ENCODE assay signal across 18 cellular contexts in genomic region chr18:63181706-63182105, GRCh38.
DNase-seq lines count a peak whose midpoint lies in the region; ATAC-seq and TF ChIP-seq lines count a peak whose summit lies in the region.
"Had no signal": no experiment of that assay in that cellular context is flagged by ENCODE, and none has a peak within 500 bp of the region (broad histone marks: within the 10 kb centered on the region; RNA-seq: fewer than 3 reads in every experiment).

No MANE protein-coding gene starts in this region.

- H3K27me3 Mint-ChIP-seq in CD4-positive, alpha-beta memory T cell = no peaks in the 10 kb centered on the region
- H3K27me3 Mint-ChIP-seq in activated CD8-positive, alpha-beta T cell treated with anti-CD3 and anti-CD28 coated beads for 36 hours = no peaks in the 10 kb centered on the region
- H3K27me3 Mint-ChIP-seq in naive thymus-derived CD8-positive, alpha-beta T cell = no peaks in the 10 kb centered on the region
- H3K27me3 Mint-ChIP-seq: activated naive CD8-positive, alpha-beta T cell treated with anti-CD3 and anti-CD28 coated beads, Interleukin-2, amount 10 ng/mL, durations not matched to agents 7 days and 5 days had no signal

- no peaks in the 10 kb centered on the region for H3K27me3 ChIP-seq in BLaER1
- no peaks in the 10 kb centered on the region for H3K27me3 ChIP-seq in CD4-positive, alpha-beta memory T cell (ENCODE audit: insufficient read depth, low read length)
- H3K27me3 ChIP-seq: neutrophil, SJCRH30 had no signal

- no peaks in the 10 kb centered on the region for H3K9me3 ChIP-seq in BLaER1
- no peaks in the 10 kb centered on the region for H3K9me3 ChIP-seq in CD4-positive, alpha-beta memory T cell (ENCODE audit: control insufficient read depth in 1 of 2, low read length in 2 of 2)
- H3K9me3 ChIP-seq: neutrophil, SJCRH30 had no signal

- H3K4me3 ChIP-seq in BLaER1 = no peak overlapping the region
- no peak overlapping the region for H3K4me3 ChIP-seq in CD4-positive, alpha-beta memory T cell (ENCODE audit: low read length in 2 of 2)
- H3K4me3 ChIP-seq: GM23248, PC-9, SJCRH30 had no signal

- TF ChIP-seq CTCF in activated CD8-positive, alpha-beta T cell treated with anti-CD3 and anti-CD28 coated beads for 36 hours (IDR thresholded peaks at IDR 0.05) = no peak

- CTCF ChIA-PET in CD4-positive, alpha-beta memory T cell (lab: Charles Lee; ENCODE audit: partially characterized antibody) = no interaction called here
- CTCF ChIA-PET in activated CD8-positive, alpha-beta T cell treated with anti-CD3 and anti-CD28 coated beads for 36 hours (lab: Charles Lee) = interaction anchor here (0.9 to 2.2 kb wide), 3 partner anchors 10 to 30 kb away, joined by 3 to 6 read pairs (median 4); no protein-coding TSS in a partner anchor

- peaks cover 88% of the 10 kb centered on the region for H3K4me1 ChIP-seq in BLaER1
- H3K4me1 ChIP-seq in CD4-positive, alpha-beta memory T cell (ENCODE audit: insufficient read depth, low read length) = peaks cover 34% of the 10 kb centered on the region

- H3K4me2 ChIP-seq in BLaER1 = peak overlapping the region; percentile 78; the same call in 1 of the 2 replicates
- H3K4me2 ChIP-seq: PC-9 had no signal

- ATAC-seq in activated CD8-positive, alpha-beta T cell treated with anti-CD3 and anti-CD28 coated beads for 36 hours = no peak
- no peak for ATAC-seq in naive thymus-derived CD8-positive, alpha-beta T cell
- no peak for ATAC-seq in GM18858 (IDR thresholded peaks at IDR 0.05; ENCODE audit: unreplicated experiment)
- ATAC-seq: WTC11 had no signal

- no peak overlapping the region for H3K9ac ChIP-seq in BLaER1
- H3K9ac ChIP-seq: GM23248 had no signal

- H3K27ac ChIP-seq in BLaER1 = peak overlapping the region; percentile 71
- no peak overlapping the region for H3K27ac ChIP-seq in CD4-positive, alpha-beta memory T cell (ENCODE audit: low read depth, low read length)
- H3K27ac ChIP-seq: brain microvascular endothelial cell, GM23248, neutrophil, PC-9, SJCRH30 had no signal

- H3K4me1 Mint-ChIP-seq in CD4-positive, alpha-beta memory T cell = peaks cover 39 to 81% (median 59%) of the 10 kb centered on the region in 4 donors
- H3K4me1 Mint-ChIP-seq in activated CD8-positive, alpha-beta T cell treated with anti-CD3 and anti-CD28 coated beads for 36 hours (ENCODE audit: low read depth) = peaks cover 75% of the 10 kb centered on the region
- H3K4me1 Mint-ChIP-seq in naive thymus-derived CD8-positive, alpha-beta T cell = peaks cover 37 to 90% (median 68%) of the 10 kb centered on the region in 4 donors

- no peak for DNase-seq in CD4-positive, alpha-beta memory T cell
- no peak for DNase-seq in activated CD8-positive, alpha-beta T cell treated with anti-CD3 and anti-CD28 coated beads for 36 hours
- DNase-seq in naive thymus-derived CD8-positive, alpha-beta T cell = no peak
- DNase-seq in pons (ENCODE audit: low spot score) (no peak), OCI-M1 (lab: John Stamatoyannopoulos, UW) (no peak)
- DNase-seq: activated naive CD8-positive, alpha-beta T cell treated with anti-CD3 and anti-CD28 coated beads, Interleukin-2, amount 10 ng/mL, durations not matched to agents 7 days and 5 days; brain microvascular endothelial cell; GF-D8; GM23248; NCI-H1417 treated with DMSO at 0.1 percent for 48 hours; PC-9; retina; SJCRH30 had no signal

- peaks cover 40% of the 10 kb centered on the region for H4K20me1 ChIP-seq in BLaER1

- peaks cover 32% of the 10 kb centered on the region; the same call in 1 of the 2 replicates for H3K36me3 ChIP-seq in BLaER1
- no peaks in the 10 kb centered on the region for H3K36me3 ChIP-seq in CD4-positive, alpha-beta memory T cell (ENCODE audit: insufficient read depth, low read length)
- H3K36me3 ChIP-seq: brain microvascular endothelial cell, neutrophil, SJCRH30 had no signal

- H3K36me3 Mint-ChIP-seq in CD4-positive, alpha-beta memory T cell = peaks cover 13 to 27% of the 10 kb centered on the region in 2 donors
- H3K36me3 Mint-ChIP-seq in activated CD8-positive, alpha-beta T cell treated with anti-CD3 and anti-CD28 coated beads for 36 hours (ENCODE audit: low read depth) = peaks cover 43% of the 10 kb centered on the region
- peaks cover 3 to 27% (median 5%) of the 10 kb centered on the region in 3 donors for H3K36me3 Mint-ChIP-seq in naive thymus-derived CD8-positive, alpha-beta T cell
- H3K36me3 Mint-ChIP-seq: WTC11 had no signal

- H3K27ac Mint-ChIP-seq in CD4-positive, alpha-beta memory T cell = peak overlapping the region; percentile 3 to 75 (median 48)
- peak overlapping the region; percentile 66 for H3K27ac Mint-ChIP-seq in activated CD8-positive, alpha-beta T cell treated with anti-CD3 and anti-CD28 coated beads for 36 hours
- peak overlapping the region in 7 of 10 donors; percentile 16 to 81 (median 61) for H3K27ac Mint-ChIP-seq in naive thymus-derived CD8-positive, alpha-beta T cell
- H3K27ac Mint-ChIP-seq: activated naive CD8-positive, alpha-beta T cell treated with anti-CD3 and anti-CD28 coated beads, Interleukin-2, amount 10 ng/mL, durations not matched to agents 7 days and 5 days; T-helper 2 cell treated with Interferon-gamma antibody and Interleukin-4, amounts not matched to agents 5 μg/mL and 100 μg/mL, for 36 hours; WTC11 had no signal

- POLR2A ChIA-PET in CD4-positive, alpha-beta memory T cell (lab: Charles Lee; ENCODE audit: partially characterized antibody) = interaction anchor here (0.7 to 1.0 kb wide), 3 partner anchors 13 to 43 kb away, joined by 3 read pairs; no protein-coding TSS in a partner anchor
- POLR2A ChIA-PET in activated CD8-positive, alpha-beta T cell treated with anti-CD3 and anti-CD28 coated beads for 36 hours (lab: Charles Lee) = interaction anchor here (0.5 to 2.6 kb wide), 9 partner anchors 15 to 138 kb away, joined by 3 to 11 read pairs (median 3); partner anchors contain the start of gene BCL2
- POLR2A ChIA-PET in naive thymus-derived CD8-positive, alpha-beta T cell (lab: Charles Lee) = interaction anchor here (1.0 kb wide), 1 partner anchor 137 kb away, joined by 3 read pairs; the partner anchor contains the start of gene BCL2

- H3K9me3 Mint-ChIP-seq in CD4-positive, alpha-beta memory T cell = no peaks in the 10 kb centered on the region
- H3K9me3 Mint-ChIP-seq in activated CD8-positive, alpha-beta T cell treated with anti-CD3 and anti-CD28 coated beads for 36 hours = no peaks in the 10 kb centered on the region
- no peaks in the 10 kb centered on the region for H3K9me3 Mint-ChIP-seq in naive thymus-derived CD8-positive, alpha-beta T cell
- H3K9me3 Mint-ChIP-seq: activated naive CD8-positive, alpha-beta T cell treated with anti-CD3 and anti-CD28 coated beads, Interleukin-2, amount 10 ng/mL, durations not matched to agents 7 days and 5 days; T-helper 2 cell treated with Interferon-gamma antibody and Interleukin-4, amounts not matched to agents 5 μg/mL and 100 μg/mL, for 36 hours; WTC11 had no signal

- H3K4me3 Mint-ChIP-seq in CD4-positive, alpha-beta memory T cell = no peak overlapping the region
- H3K4me3 Mint-ChIP-seq in activated CD8-positive, alpha-beta T cell treated with anti-CD3 and anti-CD28 coated beads for 36 hours = no peak overlapping the region
- no peak overlapping the region for H3K4me3 Mint-ChIP-seq in naive thymus-derived CD8-positive, alpha-beta T cell
- H3K4me3 Mint-ChIP-seq: activated naive CD8-positive, alpha-beta T cell treated with anti-CD3 and anti-CD28 coated beads, Interleukin-2, amount 10 ng/mL, durations not matched to agents 7 days and 5 days; T-helper 2 cell treated with Interferon-gamma antibody and Interleukin-4, amounts not matched to agents 5 μg/mL and 100 μg/mL, for 36 hours; WTC11 had no signal

- intact Hi-C loops in CD4-positive, alpha-beta memory T cell (cut with micrococcal nuclease) = no loop called here
- intact Hi-C loops in activated CD8-positive, alpha-beta T cell treated with anti-CD3 and anti-CD28 coated beads for 36 hours (cut with micrococcal nuclease) = no loop called here
